In genomic region chr20:14012671-14013070, GRCh38 we compare ENCODE assay signal across 20 cellular contexts. TPM values are rescaled to one million over a fixed set of nuclear protein-coding genes. Genes with fewer than 3 reads are reported as not detected.
"Had no signal": no experiment of that assay in that cellular context is flagged by ENCODE, and none has a peak within 500 bp of the region (broad histone marks: within the 10 kb centered on the region; RNA-seq: fewer than 3 reads in every experiment).

No MANE protein-coding gene starts in this region.

- H3K36me3 ChIP-seq: heart left ventricle, neutrophil, right lobe of liver had no signal

- H3K9me3 ChIP-seq: neutrophil, right lobe of liver had no signal

- DNase-seq: effector memory CD4-positive, alpha-beta T cell; heart left ventricle; hypothalamus; kidney glomerular epithelial cell; mesendoderm; naive thymus-derived CD4-positive, alpha-beta T cell; psoas muscle; retina; right lobe of liver; stimulated activated CD4-positive, alpha-beta T cell treated with anti-CD3 and anti-CD28 coated beads, Interleukin-4, amount 100 ng/mL, for 1 hour; stimulated activated CD8-positive, alpha-beta memory T cell treated with anti-CD3 and anti-CD28 coated beads, Interleukin-4, amount 100 ng/mL, for 48 hours; tibial artery had no signal

- H3K27ac ChIP-seq: heart left ventricle, neutrophil, psoas muscle, right lobe of liver, tibial artery had no signal

- H3K4me1 ChIP-seq: heart left ventricle, psoas muscle, right lobe of liver, tibial artery had no signal

- H3K4me3 ChIP-seq: heart left ventricle, psoas muscle, right lobe of liver, tibial artery had no signal

- ATAC-seq: esophagus mucosa; heart left ventricle; naive thymus-derived CD4-positive, alpha-beta T cell; psoas muscle; right lobe of liver; stimulated activated effector memory CD8-positive, alpha-beta T cell treated with anti-CD3 and anti-CD28 coated beads, Interleukin-12 subunit alpha, Interleukin-12 subunit beta, amount 100 ng/mL, for 72 hours had no signal

- H3K27me3 ChIP-seq: heart left ventricle, neutrophil, right lobe of liver, tibial artery had no signal

RNA-seq across cellular contexts. Expression of gene SEL1L2, which starts 22.3 kb away (rescaled TPM):
- total RNA-seq: esophagus mucosa; fibroblast of lung; glomerular endothelial cell; lung microvascular endothelial cell; mononuclear cell; naive thymus-derived CD4-positive, alpha-beta T cell; osteoblast; right lobe of liver had no signal
